Comparison of ENCODE assay signal across 1 cellular context in genomic region chr16:58507963-58508670, GRCh38.
TF ChIP-seq lines count a peak whose summit lies in the region.

No MANE protein-coding gene starts in this region.

TF ChIP-seq in K562, 482 proteins besides CTCF, POLR2A, EP300 and RAD21 (continued from another document):
- no peak for TF ChIP-seq ARID4B (CRISPR knock-in tag; IDR thresholded peaks at IDR 0.05)
- no peak for TF ChIP-seq SMAD1 (IDR thresholded peaks at IDR 0.05; ENCODE audit: low read depth, low read length, partially characterized antibody)
TF ChIP-seq in K562: peak in this region for 1.
